Comparison of ENCODE assay signal across 8 cellular contexts in the genomic region with DNA sequence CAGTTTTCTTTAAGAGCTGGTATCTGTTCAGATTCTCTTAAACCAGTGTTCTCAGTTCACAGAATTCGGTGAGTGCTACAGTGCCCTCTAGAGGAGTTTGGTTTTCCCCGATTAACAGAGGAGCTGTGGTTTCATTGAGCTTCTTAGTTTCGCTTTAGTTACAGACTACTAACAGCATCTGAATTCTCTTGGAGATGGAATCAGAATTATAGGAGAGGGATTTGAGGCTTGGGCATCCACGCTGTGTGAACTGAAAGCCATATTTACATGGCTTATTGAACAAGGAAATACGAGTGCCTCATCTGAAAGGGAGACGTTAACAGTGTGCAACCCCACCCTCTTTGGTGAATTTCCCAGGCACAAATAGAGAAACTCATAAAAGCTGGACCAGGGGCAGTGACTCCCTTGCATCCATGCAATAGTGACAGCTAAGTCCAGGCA.
DNase-seq lines count a peak whose midpoint lies in the region; ATAC-seq, FAIRE-seq and TF ChIP-seq lines count a peak whose summit lies in the region.

No MANE protein-coding gene starts in this region.

- POLR2A ChIA-PET in activated naive CD8-positive, alpha-beta T cell treated with anti-CD3 and anti-CD28 coated beads, Interleukin-2, amount 10 ng/mL, durations not matched to agents 7 days and 5 days (lab: Charles Lee), result no interaction called here

- H3K27ac ChIP-seq in DND-41 (ENCODE audit: low read length), result no peak overlapping the region
- H3K27ac ChIP-seq in heart right ventricle, result no peak overlapping the region
- H3K27ac ChIP-seq in pancreas, result peak overlapping the region in 1 of 4 donors; percentile 6

- peaks cover 2% of the 10 kb centered on the region for H3K4me1 Mint-ChIP-seq in activated naive CD8-positive, alpha-beta T cell treated with anti-CD3 and anti-CD28 coated beads, Interleukin-2, amount 10 ng/mL, durations not matched to agents 7 days and 5 days

- H3K9me3 ChIP-seq in DND-41 (ENCODE audit: insufficient read depth, low read length, severe bottlenecking) (no peaks in the 10 kb centered on the region), heart right ventricle (no peaks in the 10 kb centered on the region), pancreas (no peaks in the 10 kb centered on the region)

- H3K9ac ChIP-seq in DND-41 (ENCODE audit: low read depth, low read length), result no peak overlapping the region

- H3K27me3 ChIP-seq in DND-41 (ENCODE audit: insufficient read depth, low read length, poor library complexity), result no peaks in the 10 kb centered on the region
- H3K27me3 ChIP-seq in heart right ventricle, result no peaks in the 10 kb centered on the region
- H3K27me3 ChIP-seq in pancreas, result no peaks in the 10 kb centered on the region

- peaks cover 4% of the 10 kb centered on the region; the same call in 1 of the 2 replicates for H3K4me1 ChIP-seq in DND-41 (ENCODE audit: insufficient read depth, low read length)
- peaks cover 0 to 9% (median 0%) of the 10 kb centered on the region in 9 donors for H3K4me1 ChIP-seq in heart right ventricle
- no peaks in the 10 kb centered on the region for H3K4me1 ChIP-seq in pancreas

- H3K4me3 ChIP-seq in DND-41 (ENCODE audit: low read depth in 1 of 2, low read length in 2 of 2) (peak overlapping the region in 1 of 2 experiments; percentile 56; a peak in 2 of 4 replicates), heart right ventricle (peak overlapping the region in 9 of 10 donors; percentile 15 to 58 (median 50)), pancreas (peak overlapping the region in 2 of 4 donors; percentile 21 to 40)

- peak overlapping the region; percentile 77 for H3K4me3 Mint-ChIP-seq in activated naive CD8-positive, alpha-beta T cell treated with anti-CD3 and anti-CD28 coated beads, Interleukin-2, amount 10 ng/mL, durations not matched to agents 7 days and 5 days

- peak; percentile 93 for FAIRE-seq in pancreas (lab: Jason Lieb, UNC)

- no peaks in the 10 kb centered on the region for H3K36me3 Mint-ChIP-seq in activated naive CD8-positive, alpha-beta T cell treated with anti-CD3 and anti-CD28 coated beads, Interleukin-2, amount 10 ng/mL, durations not matched to agents 7 days and 5 days

- H3K27me3 Mint-ChIP-seq in activated naive CD8-positive, alpha-beta T cell treated with anti-CD3 and anti-CD28 coated beads, Interleukin-2, amount 10 ng/mL, durations not matched to agents 7 days and 5 days, result no peaks in the 10 kb centered on the region

- H3K4me2 ChIP-seq in DND-41 (ENCODE audit: insufficient read depth, low read length), result peak overlapping the region; percentile 63

- ATAC-seq in DND-41 (ENCODE audit: insufficient read depth, low read depth) (peak; percentile 98), GM19468 (IDR thresholded peaks at IDR 0.05; ENCODE audit: extremely low read depth, unreplicated experiment) (peak; percentile 100), HG03558 (IDR thresholded peaks at IDR 0.05; ENCODE audit: extremely low read depth, unreplicated experiment) (peak; percentile 99), heart right ventricle (peak; percentile 29 to 83 (median 69)), pancreas (peak; percentile 81 to 98 (median 95))
- peak; percentile 66 for ATAC-seq in activated naive CD8-positive, alpha-beta T cell treated with anti-CD3 and anti-CD28 coated beads, Interleukin-2, amount 10 ng/mL, durations not matched to agents 7 days and 5 days (ENCODE audit: low read depth)

- WGBS in heart right ventricle, 2 donors, result 2 to 3% methylated on average over 6 of the region's 6 CpGs
- WGBS in pancreas, 2 donors, result 0 to 1% methylated on average over 6 of the region's 6 CpGs

- H3K27ac Mint-ChIP-seq in activated naive CD8-positive, alpha-beta T cell treated with anti-CD3 and anti-CD28 coated beads, Interleukin-2, amount 10 ng/mL, durations not matched to agents 7 days and 5 days, result peak overlapping the region; percentile 35

- intact Hi-C loops in heart right ventricle (cut with DNase I), result no loop called here
- intact Hi-C loops in pancreas (cut with DNase I), result no loop called here

- peak overlapping the region; percentile 68 for H2AFZ ChIP-seq in DND-41 (ENCODE audit: low read depth, low read length)

- peak; percentile 82 for TF ChIP-seq CTCF in DND-41 (IDR thresholded peaks at IDR 0.05; ENCODE audit: borderline replicate concordance, extremely low read depth, low read length, poor library complexity, severe bottlenecking)
- TF ChIP-seq CTCF in heart right ventricle (IDR thresholded peaks at IDR 0.05), result peak; percentile 17 to 72 (median 57)
- peak in 2 of 4 donors; percentile 39 to 45 for TF ChIP-seq CTCF in pancreas (IDR thresholded peaks at IDR 0.05)

- no peaks in the 10 kb centered on the region for H3K9me3 Mint-ChIP-seq in activated naive CD8-positive, alpha-beta T cell treated with anti-CD3 and anti-CD28 coated beads, Interleukin-2, amount 10 ng/mL, durations not matched to agents 7 days and 5 days

- DNase-seq in DND-41, result peak; percentile 49
- DNase-seq in NCI-H524 (lab: John Stamatoyannopoulos, UW), result peak; percentile 33 to 80
- DNase-seq in activated naive CD8-positive, alpha-beta T cell treated with anti-CD3 and anti-CD28 coated beads, Interleukin-2, amount 10 ng/mL, durations not matched to agents 7 days and 5 days, result no peak
- peak in 1 of 2 donors; percentile 31 for DNase-seq in heart right ventricle
- DNase-seq in pancreas, result peak in 3 of 6 donors; percentile 23 to 51 (median 37)
- no peak for DNase-seq in GF-D8 (lab: John Stamatoyannopoulos, UW)

- H3K79me2 ChIP-seq in DND-41 (ENCODE audit: insufficient read depth, low read length), result no peaks in the 10 kb centered on the region

- no peaks in the 10 kb centered on the region for H4K20me1 ChIP-seq in DND-41 (ENCODE audit: insufficient read depth, low read length)

- no peaks in the 10 kb centered on the region for H3K36me3 ChIP-seq in DND-41 (ENCODE audit: insufficient read depth, low read length)
- no peaks in the 10 kb centered on the region for H3K36me3 ChIP-seq in heart right ventricle
- H3K36me3 ChIP-seq in pancreas, result no peaks in the 10 kb centered on the region

Comparison
In these comparisons a context has a peak if more than half of its experiments do, and no peak if none do; other contexts are left out.
1. DNase-seq: peak in DND-41 (single experiment) and NCI-H524 (2 of 2); none in activated naive CD8-positive, alpha-beta T cell treated with anti-CD3 and anti-CD28 coated beads, Interleukin-2, amount 10 ng/mL, durations not matched to agents 7 days and 5 days (single experiment) and GF-D8 (single experiment).
2. Peak in every context shown above with its lines, with median percentiles within 50 percentile points of each other: ATAC-seq.